8 cellular contexts compared by ENCODE assay signal in the genomic region with DNA sequence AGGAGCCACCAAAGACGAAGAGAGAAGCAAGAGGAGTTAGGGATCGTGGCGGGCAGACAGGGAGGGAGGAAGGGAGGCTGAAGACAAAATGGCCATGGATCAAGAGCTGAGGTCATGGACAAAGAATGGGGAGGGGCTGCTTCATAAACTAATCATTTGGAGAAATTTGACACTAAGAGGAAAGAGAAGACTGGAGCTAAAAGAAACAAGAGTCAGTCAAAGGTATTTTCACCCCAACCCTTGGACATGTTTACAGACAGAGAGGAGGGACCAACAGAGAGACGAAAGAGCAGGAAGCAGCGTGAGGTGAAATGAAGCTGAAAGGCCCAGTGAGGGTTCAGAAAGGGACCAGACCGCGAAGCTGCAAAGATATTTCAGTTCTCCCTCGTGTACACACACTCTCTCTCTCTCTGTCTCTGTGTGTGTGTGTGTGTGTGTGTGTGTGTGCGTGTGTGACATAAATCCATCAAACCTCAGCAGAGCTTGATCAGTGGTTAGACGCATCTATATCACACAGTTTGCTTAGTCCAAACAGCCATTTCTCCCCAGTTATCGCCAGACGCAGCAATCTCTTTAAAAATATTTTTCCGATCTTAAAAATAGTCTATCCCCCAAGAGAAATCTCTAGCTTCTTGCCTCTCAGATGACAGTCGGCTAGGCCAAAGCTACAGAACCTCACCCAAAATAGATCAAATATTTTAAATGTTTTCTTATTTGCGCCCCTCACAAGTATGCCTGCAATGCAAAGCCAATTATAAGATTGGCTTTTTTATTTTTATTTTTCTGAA. TPM values are rescaled to one million over a fixed set of nuclear protein-coding genes. Genes with fewer than 3 reads are reported as not detected.
DNase-seq lines count a peak whose midpoint lies in the region; ATAC-seq and TF ChIP-seq lines count a peak whose summit lies in the region.

No MANE protein-coding gene starts in this region.

- H3K27ac ChIP-seq in esophagus squamous epithelium (peak overlapping the region; percentile 5 to 66 (median 58)), stomach (peak overlapping the region in 3 of 5 donors; percentile 30 to 58 (median 49))

- no peaks in the 10 kb centered on the region for H3K27me3 ChIP-seq in esophagus squamous epithelium
- no peaks in the 10 kb centered on the region for H3K27me3 ChIP-seq in stomach

- no peak for TF ChIP-seq EP300 in stomach (IDR thresholded peaks at IDR 0.05)

- no peak overlapping the region for H3K4me3 ChIP-seq in esophagus squamous epithelium
- H3K4me3 ChIP-seq in stomach, result no peak overlapping the region

- H3K9me3 ChIP-seq in esophagus squamous epithelium (no peaks in the 10 kb centered on the region), stomach (no peaks in the 10 kb centered on the region)

- H3K36me3 ChIP-seq in esophagus squamous epithelium (no peaks in the 10 kb centered on the region), stomach (no peaks in the 10 kb centered on the region)

- peak; percentile 81 for ATAC-seq in GM19324 (IDR thresholded peaks at IDR 0.05; ENCODE audit: low FRiP score, unreplicated experiment)
- peak; percentile 96 for ATAC-seq in HG03103 (IDR thresholded peaks at IDR 0.05; ENCODE audit: low read depth, unreplicated experiment)
- ATAC-seq in stimulated activated naive CD8-positive, alpha-beta T cell treated with anti-CD3 and anti-CD28 coated beads, Interleukin-15, Interleukin-2, amounts not matched to agents 100 U/mL and 50 U/mL, for 24 hours, result no peak

- intact Hi-C loops in esophagus squamous epithelium (cut with DNase I), result no loop called here
- intact Hi-C loops in stomach (cut with DNase I; ENCODE audit: low total_unique reads), result no loop called here

- H3K4me1 ChIP-seq in esophagus squamous epithelium, result peaks cover 0 to 12% (median 0%) of the 10 kb centered on the region in 3 donors
- H3K4me1 ChIP-seq in stomach, result peaks cover 0 to 2% (median 1%) of the 10 kb centered on the region in 4 donors

- DNase-seq in esophagus squamous epithelium (lab: John Stamatoyannopoulos, UW) (no peak), stomach (no peak), nucleus accumbens (lab: John Stamatoyannopoulos, UW) (no peak), midbrain (lab: John Stamatoyannopoulos, UW) (no peak), cerebellar cortex (ENCODE audit: low spot score) (no peak)
- DNase-seq in stimulated activated naive CD8-positive, alpha-beta T cell treated with anti-CD3 and anti-CD28 coated beads, Interleukin-15, Interleukin-2, amounts not matched to agents 100 U/mL and 50 U/mL, for 24 hours, result no peak

- TF ChIP-seq CTCF in esophagus squamous epithelium (IDR thresholded peaks at IDR 0.05), result no peak
- TF ChIP-seq CTCF in stomach (IDR thresholded peaks at IDR 0.05), result no peak

- TF ChIP-seq POLR2A in esophagus squamous epithelium (IDR thresholded peaks at IDR 0.05) (no peak), stomach (IDR thresholded peaks at IDR 0.05) (no peak)

- 65 to 69% methylated on average over 15 of the region's 15 CpGs for WGBS in esophagus squamous epithelium, 2 donors
- WGBS in stomach, 5 donors, result 56 to 71% (median 62%) methylated on average over 15 of the region's 15 CpGs

RNA-seq across cellular contexts. Expression of gene CALD1, which starts 12.5 kb away (rescaled TPM):
- total RNA-seq in esophagus squamous epithelium, result 100 to 1,000 TPM in 2 of 4 donors, 10 to 100 TPM in 2; 32.3 to 462 (median 98.4) TPM
- 1,000 to 10,000 TPM in 1 of 5 donors, 100 to 1,000 TPM in 4; 300 to 1,007 (median 620) TPM for total RNA-seq in stomach
- polyA plus RNA-seq in stomach, result 100 to 1,000 TPM; 146 to 179 (median 172) TPM
